Comparison of ENCODE assay signal across 8 cellular contexts in genomic region chr5:43312699-43313034, GRCh38. TPM values are rescaled to one million over a fixed set of nuclear protein-coding genes. Genes with fewer than 3 reads are reported as not detected.
DNase-seq lines count a peak whose midpoint lies in the region; ATAC-seq and TF ChIP-seq lines count a peak whose summit lies in the region.

No MANE protein-coding gene starts in this region.

- 2% methylated on average over 9 of the region's 9 CpGs for WGBS in liver
- 3 to 5% methylated on average over 9 of the region's 9 CpGs for WGBS in upper lobe of left lung, 2 donors

- peaks cover 13% of the 10 kb centered on the region for H3F3A ChIP-seq in Loucy (ENCODE audit: low read depth)

- no peaks in the 10 kb centered on the region; the same call in 1 of the 2 replicates for H3K36me3 ChIP-seq in GM06990 (ENCODE audit: control insufficient read depth, insufficient read depth, low read length)
- peaks cover 4% of the 10 kb centered on the region; the same call in 1 of the 2 replicates for H3K36me3 ChIP-seq in Loucy (ENCODE audit: insufficient read depth, low read length)
- no peaks in the 10 kb centered on the region for H3K36me3 ChIP-seq in ascending aorta
- no peaks in the 10 kb centered on the region for H3K36me3 ChIP-seq in liver (ENCODE audit: control insufficient read depth in 4 of 4, insufficient read depth in 3 of 4, low read depth in 1 of 4, low read length in 3 of 4)
- H3K36me3 ChIP-seq in upper lobe of left lung, result peaks cover 0 to under 1% (median 0%) of the 10 kb centered on the region in 4 donors

- DNase-seq in GM06990 (ENCODE audit: extremely low read depth, insufficient read length) (no peak), ascending aorta (ENCODE audit: low spot score in 2 of 2) (no peak), upper lobe of left lung (peak in 1 of 2 donors; percentile 43), mesenteric fat pad (ENCODE audit: low spot score) (no peak), T-helper 9 cell (no peak)

- H3K79me2 ChIP-seq in Loucy (ENCODE audit: insufficient read depth, low read length), result peaks cover 56% of the 10 kb centered on the region

- TF ChIP-seq CTCF in GM06990 (IDR thresholded peaks at IDR 0.05; ENCODE audit: insufficient read depth, low read length, poor library complexity, severe bottlenecking), result no peak
- TF ChIP-seq CTCF in Loucy (conservative IDR thresholded peaks at IDR 0.05; ENCODE audit: low read length), result no peak
- no peak for TF ChIP-seq CTCF in ascending aorta (IDR thresholded peaks at IDR 0.05)
- no peak for TF ChIP-seq CTCF in liver (IDR thresholded peaks at IDR 0.05; ENCODE audit: low read depth, low read length, missing input control)
- no peak for TF ChIP-seq CTCF in upper lobe of left lung (IDR thresholded peaks at IDR 0.05)

- H3K27me3 ChIP-seq in GM06990 (replicated peaks; ENCODE audit: control insufficient read depth, insufficient read depth, low read length) (no peaks in the 10 kb centered on the region), Loucy (ENCODE audit: insufficient read depth, low read length, poor library complexity, severe bottlenecking) (no peaks in the 10 kb centered on the region), ascending aorta (no peaks in the 10 kb centered on the region), liver (ENCODE audit: control insufficient read depth in 4 of 4, insufficient read depth in 4 of 4, low read length in 3 of 4) (no peaks in the 10 kb centered on the region), upper lobe of left lung (no peaks in the 10 kb centered on the region)

- no peak for TF ChIP-seq EP300 in upper lobe of left lung (IDR thresholded peaks at IDR 0.05)

- H2AFZ ChIP-seq in Loucy (ENCODE audit: low read length), result 0 out of 2 replicates have a peak overlapping the region, but pooled peaks have one; percentile 32

- no peak for TF ChIP-seq POLR2A in upper lobe of left lung (IDR thresholded peaks at IDR 0.05)

- peak overlapping the region; percentile 98 for H3K4me2 ChIP-seq in Loucy (ENCODE audit: low read depth, low read length, poor library complexity, severe bottlenecking)

- H3K4me1 ChIP-seq in Loucy (ENCODE audit: insufficient read depth, low read length, poor library complexity, severe bottlenecking) (peaks cover 54% of the 10 kb centered on the region), ascending aorta (peaks cover 0 to 9% of the 10 kb centered on the region in 2 donors), liver (ENCODE audit: control insufficient read depth in 4 of 4, insufficient read depth in 4 of 4, low read length in 3 of 4) (peaks cover under 1 to 65% (median 34%) of the 10 kb centered on the region in 4 donors), upper lobe of left lung (peaks cover 9 to 44% (median 29%) of the 10 kb centered on the region in 4 donors)

- peak overlapping the region; percentile 92 to 93 for H3K27ac ChIP-seq in ascending aorta
- peak overlapping the region; percentile 91 to 98 for H3K27ac ChIP-seq in liver (ENCODE audit: low read depth in 1 of 2, low read length in 2 of 2)
- H3K27ac ChIP-seq in upper lobe of left lung, result peak overlapping the region; percentile 83 to 97 (median 93)

- TF ChIP-seq RAD21 in liver (IDR thresholded peaks at IDR 0.05), result no peak

- intact Hi-C loops in ascending aorta (cut with DNase I), result loop anchor here (1.0 to 10.0 kb wide), 10 partner anchors 85 to 1496 kb away; partner anchors contain the start of genes C5orf34, MRPS30, NIM1K and RIMOC1

- peaks cover 55% of the 10 kb centered on the region for H4K20me1 ChIP-seq in Loucy (ENCODE audit: insufficient read depth, low read length, poor library complexity, severe bottlenecking)

- H3K9me3 ChIP-seq in Loucy (ENCODE audit: insufficient read depth, low read depth, low read length), result no peaks in the 10 kb centered on the region
- no peaks in the 10 kb centered on the region for H3K9me3 ChIP-seq in ascending aorta
- H3K9me3 ChIP-seq in liver (ENCODE audit: control insufficient read depth in 4 of 4, low read length in 3 of 4), result no peaks in the 10 kb centered on the region
- no peaks in the 10 kb centered on the region for H3K9me3 ChIP-seq in upper lobe of left lung

- H3K9me2 ChIP-seq in Loucy (replicated peaks; ENCODE audit: low read depth, low read length), result no peaks in the 10 kb centered on the region

- peak overlapping the region; percentile 97 for H3K4me3 ChIP-seq in GM06990 (replicated peaks; ENCODE audit: low read depth, low read length)
- H3K4me3 ChIP-seq in Loucy (ENCODE audit: low read length, poor library complexity, severe bottlenecking), result peak overlapping the region; percentile 88
- H3K4me3 ChIP-seq in ascending aorta, result peak overlapping the region; percentile 85 to 94
- peak overlapping the region; percentile 69 to 97 (median 95) for H3K4me3 ChIP-seq in liver (ENCODE audit: low read depth in 1 of 3, low read length in 3 of 3)
- H3K4me3 ChIP-seq in upper lobe of left lung, result peak overlapping the region; percentile 66 to 90 (median 74)

- ATAC-seq in GM21723 (IDR thresholded peaks at IDR 0.05; ENCODE audit: unreplicated experiment) (peak; percentile 12), upper lobe of left lung (ENCODE audit: low FRiP score in 2 of 2) (peak; percentile 12 to 16)

- H3K9ac ChIP-seq in Loucy (ENCODE audit: low read depth, low read length, poor library complexity, severe bottlenecking) (peak overlapping the region; percentile 97), liver (ENCODE audit: low read depth in 1 of 2, low read length in 2 of 2) (peak overlapping the region; percentile 64 to 83)

TF ChIP-seq in liver, 16 proteins besides CTCF, POLR2A, EP300 and RAD21:
- TF ChIP-seq EGR1 (IDR thresholded peaks at IDR 0.05; ENCODE audit: low read depth in 2 of 2) (no peak), JUND (IDR thresholded peaks at IDR 0.05) (no peak), TAF1 (conservative IDR thresholded peaks at IDR 0.05) (no peak), HNF4A (conservative IDR thresholded peaks at IDR 0.05) (no peak), FOXA2 (IDR thresholded peaks at IDR 0.05) (no peak), YY1 (IDR thresholded peaks at IDR 0.05) (no peak), FOXA1 (IDR thresholded peaks at IDR 0.05) (no peak), SP1 (IDR thresholded peaks at IDR 0.05) (no peak), GABPA (IDR thresholded peaks at IDR 0.05 in 1 of 2, conservative IDR thresholded peaks at IDR 0.05 in 1 of 2) (no peak), ATF3 (IDR thresholded peaks at IDR 0.05) (no peak), ZBTB33 (IDR thresholded peaks at IDR 0.05) (no peak), NR2F2 (IDR thresholded peaks at IDR 0.05) (no peak), REST (IDR thresholded peaks at IDR 0.05) (no peak), RXRA (IDR thresholded peaks at IDR 0.05) (no peak), MAX (IDR thresholded peaks at IDR 0.05) (no peak), HNF4G (IDR thresholded peaks at IDR 0.05) (no peak)

RNA-seq across cellular contexts. Expression of gene HMGCS1, which starts 0.5 kb away (rescaled TPM):
- total RNA-seq in ascending aorta (36.5 TPM), liver (100 to 1,000 TPM; 429 to 878 TPM), upper lobe of left lung (100 to 1,000 TPM in 3 of 6 donors, 10 to 100 TPM in 3; 47.1 to 174 (median 107) TPM), mesenteric fat pad (33.7 TPM)
- polyA plus RNA-seq in liver, result 100 to 1,000 TPM in 1 of 2 donors, 10 to 100 TPM in 1; 41.7 to 144 TPM
